Comparison of ENCODE assay signal across 1 cellular context in genomic region chr17:69276279-69276678, GRCh38. TPM values are rescaled to one million over a fixed set of nuclear protein-coding genes. Genes with fewer than 3 reads are reported as not detected.
"Had no signal": no experiment of that assay in that cellular context is flagged by ENCODE, and none has a peak within 500 bp of the region (broad histone marks: within the 10 kb centered on the region; RNA-seq: fewer than 3 reads in every experiment).

No MANE protein-coding gene starts in this region.

RNA-seq across cellular contexts. Expression of gene ABCA10, which starts 47.7 kb away (rescaled TPM):
- total RNA-seq: WTC11 had no signal
